In the genomic region with DNA sequence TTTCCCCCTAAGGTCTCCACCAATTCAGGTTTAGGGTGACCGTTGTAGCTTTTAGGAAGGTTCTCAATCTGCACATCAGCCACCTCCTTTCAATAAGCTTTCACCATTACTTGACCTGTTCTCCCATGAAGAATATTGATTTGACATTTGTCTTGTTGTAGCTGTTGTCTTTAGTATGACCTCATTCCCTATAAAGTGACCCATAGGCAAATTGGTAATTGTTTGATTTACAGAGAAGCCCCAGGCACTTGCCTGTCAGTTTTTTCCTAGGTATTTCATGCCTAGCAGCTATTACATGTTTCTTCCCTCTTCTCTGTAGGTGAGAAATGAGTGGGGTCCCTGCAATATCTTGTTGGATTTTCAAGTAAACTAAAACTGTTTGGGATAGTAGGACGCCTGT, we compare ENCODE assay signal across 20 cellular contexts. TPM values are rescaled to one million over a fixed set of nuclear protein-coding genes. Genes with fewer than 3 reads are reported as not detected.
DNase-seq lines count a peak whose midpoint lies in the region; ATAC-seq lines count a peak whose summit lies in the region.
"Had no signal": no experiment of that assay in that cellular context is flagged by ENCODE, and none has a peak within 500 bp of the region (broad histone marks: within the 10 kb centered on the region; RNA-seq: fewer than 3 reads in every experiment).

No MANE protein-coding gene starts in this region.

- POLR2A ChIA-PET in naive thymus-derived CD8-positive, alpha-beta T cell (lab: Charles Lee), result interaction anchor here (1.2 kb wide), 1 partner anchor 53 kb away, joined by 6 read pairs; no protein-coding TSS in a partner anchor

- intact Hi-C loops in posterior vena cava (cut with DNase I), result no loop called here

- H3K4me3 Mint-ChIP-seq in T-helper 2 cell treated with Interferon-gamma antibody and Interleukin-4, amounts not matched to agents 5 μg/mL and 100 μg/mL, for 36 hours, result no peak overlapping the region
- no peak overlapping the region for H3K4me3 Mint-ChIP-seq in activated naive CD8-positive, alpha-beta T cell treated with anti-CD3 and anti-CD28 coated beads, Interleukin-2, amount 50 U/mL, for 24 hours
- no peak overlapping the region for H3K4me3 Mint-ChIP-seq in naive thymus-derived CD8-positive, alpha-beta T cell
- H3K4me3 Mint-ChIP-seq: nephron had no signal

- no peak for ATAC-seq in activated naive CD8-positive, alpha-beta T cell treated with anti-CD3 and anti-CD28 coated beads, Interleukin-2, amount 50 U/mL, for 24 hours
- ATAC-seq in naive thymus-derived CD8-positive, alpha-beta T cell, result no peak

- H3K27me3 Mint-ChIP-seq in T-helper 2 cell treated with Interferon-gamma antibody and Interleukin-4, amounts not matched to agents 5 μg/mL and 100 μg/mL, for 36 hours (ENCODE audit: low read depth), result no peaks in the 10 kb centered on the region
- H3K27me3 Mint-ChIP-seq in activated naive CD8-positive, alpha-beta T cell treated with anti-CD3 and anti-CD28 coated beads, Interleukin-2, amount 50 U/mL, for 24 hours, result no peaks in the 10 kb centered on the region
- no peaks in the 10 kb centered on the region for H3K27me3 Mint-ChIP-seq in naive thymus-derived CD8-positive, alpha-beta T cell

- H3K36me3 Mint-ChIP-seq in T-helper 2 cell treated with Interferon-gamma antibody and Interleukin-4, amounts not matched to agents 5 μg/mL and 100 μg/mL, for 36 hours (ENCODE audit: low read depth), result peaks cover 68% of the 10 kb centered on the region
- H3K36me3 Mint-ChIP-seq in activated naive CD8-positive, alpha-beta T cell treated with anti-CD3 and anti-CD28 coated beads, Interleukin-2, amount 50 U/mL, for 24 hours (ENCODE audit: low read depth), result peaks cover 72% of the 10 kb centered on the region
- H3K36me3 Mint-ChIP-seq in naive thymus-derived CD8-positive, alpha-beta T cell, result peaks cover 13 to 92% (median 30%) of the 10 kb centered on the region in 3 donors

- peaks cover 35% of the 10 kb centered on the region for H3K4me1 Mint-ChIP-seq in T-helper 2 cell treated with Interferon-gamma antibody and Interleukin-4, amounts not matched to agents 5 μg/mL and 100 μg/mL, for 36 hours (ENCODE audit: low read depth)
- H3K4me1 Mint-ChIP-seq in activated naive CD8-positive, alpha-beta T cell treated with anti-CD3 and anti-CD28 coated beads, Interleukin-2, amount 50 U/mL, for 24 hours, result peaks cover 32% of the 10 kb centered on the region
- peaks cover 27 to 62% (median 45%) of the 10 kb centered on the region in 4 donors for H3K4me1 Mint-ChIP-seq in naive thymus-derived CD8-positive, alpha-beta T cell
- H3K4me1 Mint-ChIP-seq: nephron had no signal

- H3K9me3 Mint-ChIP-seq in T-helper 2 cell treated with Interferon-gamma antibody and Interleukin-4, amounts not matched to agents 5 μg/mL and 100 μg/mL, for 36 hours, result no peaks in the 10 kb centered on the region
- no peaks in the 10 kb centered on the region for H3K9me3 Mint-ChIP-seq in activated naive CD8-positive, alpha-beta T cell treated with anti-CD3 and anti-CD28 coated beads, Interleukin-2, amount 50 U/mL, for 24 hours
- H3K9me3 Mint-ChIP-seq in naive thymus-derived CD8-positive, alpha-beta T cell, result no peaks in the 10 kb centered on the region
- H3K9me3 Mint-ChIP-seq: nephron had no signal

- H3K27ac Mint-ChIP-seq in T-helper 2 cell treated with Interferon-gamma antibody and Interleukin-4, amounts not matched to agents 5 μg/mL and 100 μg/mL, for 36 hours, result peak overlapping the region; percentile 29
- H3K27ac Mint-ChIP-seq in activated naive CD8-positive, alpha-beta T cell treated with anti-CD3 and anti-CD28 coated beads, Interleukin-2, amount 50 U/mL, for 24 hours, result peak overlapping the region; percentile 57
- peak overlapping the region; percentile 7 to 81 (median 71) for H3K27ac Mint-ChIP-seq in naive thymus-derived CD8-positive, alpha-beta T cell

- DNase-seq in T-helper 2 cell treated with Interferon-gamma antibody and Interleukin-4, amounts not matched to agents 5 μg/mL and 100 μg/mL, for 36 hours (ENCODE audit: low spot score), result no peak
- DNase-seq in T-helper 2 cell (no peak), NCI-H146 treated with DMSO at 0.1 percent for 48 hours (lab: John Stamatoyannopoulos, UW; ENCODE audit: unreplicated experiment) (peak; percentile 43), OCI-M2 (lab: John Stamatoyannopoulos, UW; ENCODE audit: unreplicated experiment) (no peak), posterior vena cava (ENCODE audit: low spot score) (no peak)
- no peak for DNase-seq in activated naive CD8-positive, alpha-beta T cell treated with anti-CD3 and anti-CD28 coated beads, Interleukin-2, amount 50 U/mL, for 24 hours
- no peak for DNase-seq in naive thymus-derived CD8-positive, alpha-beta T cell
- no peak for DNase-seq in effector CD8-positive, alpha-beta T cell (lab: John Stamatoyannopoulos, UW)
- DNase-seq: 8988T; activated gamma-delta T cell treated with Interleukin-2 at 50 U/mL for 16 hours; DMS153; GF-D8; GOT3; islet precursor cell; NCI-H2171; posterior cingulate gyrus; SHP77; stimulated activated CD4-positive, alpha-beta T cell treated with anti-CD3 and anti-CD28 coated beads, Interleukin-4, amount 100 ng/mL, for 1 hour; WERI-Rb-1 had no signal

RNA-seq across cellular contexts. Expression of gene CHD2, which starts 36.0 kb away (rescaled TPM):
- total RNA-seq in naive thymus-derived CD8-positive, alpha-beta T cell, result 100 to 1,000 TPM; 415 to 427 TPM
- 100 to 1,000 TPM in 1 of 3 donors, 10 to 100 TPM in 2; 53.1 to 101 (median 68.1) TPM for polyA plus RNA-seq in naive thymus-derived CD8-positive, alpha-beta T cell
- 100 to 1,000 TPM in 1 of 2 donors, 10 to 100 TPM in 1; 94.5 to 104 TPM for total RNA-seq in posterior vena cava
